Comparison of ENCODE assay signal across 24 cellular contexts in the genomic region with DNA sequence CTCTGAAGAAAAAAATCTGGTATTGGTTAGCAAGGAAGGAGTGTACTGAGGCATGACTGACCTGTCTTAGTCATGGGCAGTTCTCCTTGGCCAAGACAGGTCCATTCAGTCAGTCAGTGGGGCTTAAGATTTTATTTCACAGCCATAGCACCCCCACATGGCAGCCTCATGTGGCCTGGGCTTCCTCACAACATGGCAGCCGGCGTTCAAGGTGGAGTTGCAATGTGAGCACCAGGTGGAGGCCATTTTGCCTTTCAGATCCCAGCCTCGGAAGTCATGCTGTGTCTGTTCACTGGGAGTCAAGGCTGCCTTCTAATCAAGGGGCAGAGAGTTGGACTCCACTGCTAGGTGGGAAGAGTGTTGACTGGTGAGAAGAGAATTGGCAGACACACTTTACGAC. TPM values are rescaled to one million over a fixed set of nuclear protein-coding genes. Genes with fewer than 3 reads are reported as not detected.
DNase-seq lines count a peak whose midpoint lies in the region; ATAC-seq, FAIRE-seq and TF ChIP-seq lines count a peak whose summit lies in the region.
"Had no signal": no experiment of that assay in that cellular context is flagged by ENCODE, and none has a peak within 500 bp of the region (broad histone marks: within the 10 kb centered on the region; RNA-seq: fewer than 3 reads in every experiment).

No MANE protein-coding gene starts in this region.

- no peak for ATAC-seq in activated T-cell treated with anti-CD3 and anti-CD28 coated beads, Interleukin-2, amount 50 U/mL, for 4 hours
- ATAC-seq: pancreas had no signal

- no peak for TF ChIP-seq POLR2A in Peyer's patch (IDR thresholded peaks at IDR 0.05)
- TF ChIP-seq POLR2A in H1 (IDR thresholded peaks at IDR 0.05; ENCODE audit: control extremely low read depth in 1 of 2, low read depth in 2 of 2, low read length in 2 of 2): no peak

- TF ChIP-seq RAD21 in H1 (IDR thresholded peaks at IDR 0.05 in 1 of 2, conservative IDR thresholded peaks at IDR 0.05 in 1 of 2; ENCODE audit: low read depth in 2 of 2, low read length in 2 of 2): no peak

- TF ChIP-seq EP300 in H1 (IDR thresholded peaks at IDR 0.05; ENCODE audit: borderline replicate concordance in 1 of 2, low read depth in 2 of 2, low read length in 2 of 2): no peak

- H4K5ac ChIP-seq in H1 (ENCODE audit: insufficient read length, low read depth, low read length): no peak overlapping the region

- no peak overlapping the region for H4K8ac ChIP-seq in H1 (ENCODE audit: extremely low read depth, insufficient read depth, low read length)

- no peak overlapping the region for H3K4ac ChIP-seq in H1 (replicated peaks; ENCODE audit: insufficient read length, low read depth, low read length)

- intact Hi-C loops in posterior vena cava (cut with DNase I): no loop called here

- no peak overlapping the region for H2BK20ac ChIP-seq in H1 (ENCODE audit: low read length)

- H3K4me3 Mint-ChIP-seq in activated T-cell treated with anti-CD3 and anti-CD28 coated beads, Interleukin-2, amount 50 U/mL, for 4 hours: no peak overlapping the region
- H3K4me3 Mint-ChIP-seq: activated naive CD4-positive, alpha-beta T cell treated with anti-CD3 and anti-CD28 coated beads, Interleukin-2, amount 50 U/mL, for 24 hours; CD14-positive monocyte; IgD-negative memory B cell had no signal

- H3K23me2 ChIP-seq in H1 (ENCODE audit: low read depth, low read length): no peaks in the 10 kb centered on the region

- no peak overlapping the region for H3K4me2 ChIP-seq in H1 (ENCODE audit: insufficient read depth in 1 of 2, low read depth in 2 of 2, low read length in 2 of 2)

- H3K9me3 Mint-ChIP-seq in activated T-cell treated with anti-CD3 and anti-CD28 coated beads, Interleukin-2, amount 50 U/mL, for 4 hours: no peaks in the 10 kb centered on the region
- H3K9me3 Mint-ChIP-seq: activated naive CD4-positive, alpha-beta T cell treated with anti-CD3 and anti-CD28 coated beads, Interleukin-2, amount 50 U/mL, for 24 hours had no signal

- no peak overlapping the region for H2BK5ac ChIP-seq in H1 (ENCODE audit: low read depth, low read length)

- no peak overlapping the region for H2BK15ac ChIP-seq in H1 (ENCODE audit: low read length)

- POLR2A ChIA-PET in H1 (lab: Charles Lee; ENCODE audit: partially characterized antibody): no interaction called here

- WGBS in H1 (ENCODE audit: extremely low coverage in 1 of 2, insufficient coverage in 1 of 2, insufficient read length in 1 of 2, insufficient replicate concordance in 2 of 2, low coverage in 1 of 2, low lambda C conversion rate in 2 of 2, missing lambda C conversion rate in 1 of 2), 2 experiments: 91% methylated on average over 4 of the region's 4 CpGs; no CpG with 5 or more reads in 1 of the 2 experiments

- H3K4me3 ChIP-seq in Peyer's patch (no peak overlapping the region), H1 (ENCODE audit: extremely low read depth in 1 of 4, insufficient read depth in 2 of 4, low read depth in 3 of 4, low read length in 4 of 4) (no peak overlapping the region)
- H3K4me3 ChIP-seq: breast epithelium, esophagus muscularis mucosa, left lung, pancreas had no signal

- no peak overlapping the region for H2BK12ac ChIP-seq in H1 (ENCODE audit: low read depth, low read length)

- no peak overlapping the region for H4K91ac ChIP-seq in H1 (replicated peaks; ENCODE audit: insufficient read length, low read length)

- H2AK5ac ChIP-seq in H1 (ENCODE audit: low read depth, low read length): no peak overlapping the region

- H3K79me2 ChIP-seq in H1 (ENCODE audit: control insufficient read depth in 1 of 2, insufficient read depth in 2 of 2, low read length in 2 of 2): no peaks in the 10 kb centered on the region

- H3K79me1 ChIP-seq in H1 (ENCODE audit: low read depth, low read length): no peaks in the 10 kb centered on the region

- H3K27ac ChIP-seq in Peyer's patch: no peak overlapping the region
- H3K27ac ChIP-seq in H1 (ENCODE audit: low read depth, low read length): no peak overlapping the region
- H3K27ac ChIP-seq: breast epithelium, esophagus muscularis mucosa, left lung, pancreas, RWPE1 had no signal

- H3K27me3 ChIP-seq in Peyer's patch (no peaks in the 10 kb centered on the region), H1 (replicated peaks in 1 of 4; ENCODE audit: control insufficient read depth in 3 of 4, extremely low read depth in 1 of 4, insufficient read depth in 3 of 4, low read length in 3 of 4) (no peaks in the 10 kb centered on the region)
- H3K27me3 ChIP-seq: breast epithelium, esophagus muscularis mucosa, left lung, pancreas had no signal

- H2AFZ ChIP-seq in H1 (ENCODE audit: low read length): no peak overlapping the region

- CTCF ChIA-PET in H1 (lab: Charles Lee; ENCODE audit: partially characterized antibody): interaction anchor here (0.7 to 1.6 kb wide), 3 partner anchors 22 to 216 kb away, joined by 3 to 4 read pairs (median 3); no protein-coding TSS in a partner anchor

- no peaks in the 10 kb centered on the region for H3K4me1 ChIP-seq in Peyer's patch
- no peaks in the 10 kb centered on the region; a peak in 1 of 7 replicates for H3K4me1 ChIP-seq in H1 (replicated peaks in 1 of 4; ENCODE audit: control insufficient read depth in 3 of 4, insufficient read depth in 4 of 4, low read length in 3 of 4)
- H3K4me1 ChIP-seq: breast epithelium, esophagus muscularis mucosa, pancreas had no signal

- H3K18ac ChIP-seq in H1 (ENCODE audit: extremely low read depth, low read length): no peak overlapping the region

- no peak overlapping the region for H3K56ac ChIP-seq in H1 (replicated peaks; ENCODE audit: insufficient read length, low read depth, low read length)

- H3K23ac ChIP-seq in H1 (ENCODE audit: insufficient read length): no peak overlapping the region

- peak; percentile 18 to 21 for DNase-seq in activated T-cell treated with anti-CD3 and anti-CD28 coated beads, Interleukin-2, amount 50 U/mL, for 48 hours
- DNase-seq in activated T-cell treated with anti-CD3 and anti-CD28 coated beads, Interleukin-2, amount 50 U/mL, for 4 hours: no peak
- DNase-seq in Peyer's patch (peak in 2 of 3 donors; percentile 30 to 39), H1 (ENCODE audit: low read depth in 1 of 2, low spot score in 2 of 2) (no peak), posterior vena cava (ENCODE audit: low spot score) (peak; percentile 31), DMS153 (lab: John Stamatoyannopoulos, UW) (no peak), NCI-H345 (lab: John Stamatoyannopoulos, UW) (no peak), activated gamma-delta T cell (lab: John Stamatoyannopoulos, UW) (no peak)
- DNase-seq: HCEC 1CT; MV-4-11; NCI-H2029; NCI-H446; NK-92 treated with Interleukin-12 subunit alpha and Interleukin-12 subunit beta, amount 100 ng/mL, for 24 hours had no signal

- no peak overlapping the region for H3K9ac ChIP-seq in H1 (replicated peaks in 1 of 4; ENCODE audit: extremely low read depth in 1 of 4, low read depth in 3 of 4, low read length in 3 of 4)

- TF ChIP-seq CTCF in Peyer's patch (IDR thresholded peaks at IDR 0.05): no peak
- no peak for TF ChIP-seq CTCF in H1 (IDR thresholded peaks at IDR 0.05; ENCODE audit: control extremely low read depth in 1 of 3, insufficient read depth in 1 of 3, low read depth in 1 of 3, low read length in 3 of 3)

- H2BK120ac ChIP-seq in H1 (replicated peaks; ENCODE audit: low read depth, low read length): no peak overlapping the region

- no peaks in the 10 kb centered on the region for H4K20me1 ChIP-seq in H1 (replicated peaks in 1 of 2; ENCODE audit: control insufficient read depth in 1 of 2, insufficient read depth in 2 of 2, low read length in 2 of 2)

- H3K9me3 ChIP-seq in Peyer's patch (no peaks in the 10 kb centered on the region), H1 (ENCODE audit: insufficient read depth in 2 of 2, low read depth in 1 of 2, low read length in 1 of 2) (peaks cover 4% of the 10 kb centered on the region in 2 experiments; a peak in 1 of 4 replicates)
- H3K9me3 ChIP-seq: breast epithelium, esophagus muscularis mucosa, left lung, pancreas had no signal

- H3K36me3 ChIP-seq in Peyer's patch (no peaks in the 10 kb centered on the region), H1 (ENCODE audit: control insufficient read depth in 2 of 4, insufficient read depth in 4 of 4, low read length in 3 of 4) (no peaks in the 10 kb centered on the region)
- H3K36me3 ChIP-seq: breast epithelium, esophagus muscularis mucosa, pancreas had no signal

- H3K36me3 Mint-ChIP-seq in activated T-cell treated with anti-CD3 and anti-CD28 coated beads, Interleukin-2, amount 50 U/mL, for 4 hours (ENCODE audit: insufficient read depth): peaks cover 23% of the 10 kb centered on the region

- peaks cover 35% of the 10 kb centered on the region for H3K4me1 Mint-ChIP-seq in activated T-cell treated with anti-CD3 and anti-CD28 coated beads, Interleukin-2, amount 50 U/mL, for 4 hours (ENCODE audit: low read depth)

- H3K27me3 Mint-ChIP-seq in activated T-cell treated with anti-CD3 and anti-CD28 coated beads, Interleukin-2, amount 50 U/mL, for 4 hours (ENCODE audit: low read depth): no peaks in the 10 kb centered on the region
- H3K27me3 Mint-ChIP-seq: activated naive CD4-positive, alpha-beta T cell treated with anti-CD3 and anti-CD28 coated beads, Interleukin-2, amount 50 U/mL, for 24 hours; IgD-negative memory B cell had no signal

- no peak for FAIRE-seq in H1 (lab: Jason Lieb, UNC)
- FAIRE-seq: GM19239, pancreas, TTC549, urothelium cell line had no signal

- no peak overlapping the region for H3K14ac ChIP-seq in H1 (ENCODE audit: insufficient read length)

RNA-seq across cellular contexts. Expression of a gene that starts 10.3 kb away (rescaled TPM):
- total RNA-seq in activated T-cell treated with anti-CD3 and anti-CD28 coated beads, Interleukin-2, amount 50 U/mL, for 4 hours: 10 to 100 TPM; 25.5 to 33.8 (median 28.4) TPM
- 10 to 100 TPM; 34.7 to 74.4 (median 58.9) TPM for total RNA-seq in Peyer's patch
- total RNA-seq in H1 (2021; fragmentation: NEBNext Ultra II Directional; extraction: Animal tissue kit (Norgen Biotek cat#: 25700)): 21.2 and 27.7 TPM in 2 replicates
- 112 and 144 TPM in 2 replicates for polyA plus RNA-seq in H1 (2011; rRNA removed)
- polyA plus RNA-seq in H1 (2011; cell fraction: cytosol; rRNA removed): 66.2 TPM
- polyA plus RNA-seq in H1 (2011; cell fraction: nucleus; rRNA removed): 57.8 TPM
- 13.4 to 28.1 TPM (median 26.0 TPM) in 4 replicates for polyA plus RNA-seq in H1 (2012, experiment 1 of 2)
- 36.2 TPM for polyA plus RNA-seq in H1 (2012, experiment 2 of 2)
- polyA plus RNA-seq in H1 (2013, experiment 1 of 2): 30.6 TPM
- polyA plus RNA-seq in H1 (2013, experiment 2 of 2): 30.0 TPM
- polyA minus RNA-seq in H1 (2011; rRNA and poly(A)+ RNA removed): 11.7 and 13.5 TPM in 2 replicates
- 12.4 TPM for polyA minus RNA-seq in H1 (2011; cell fraction: cytosol; rRNA and poly(A)+ RNA removed)
- 10.4 TPM for polyA minus RNA-seq in H1 (2011; cell fraction: nucleus; rRNA and poly(A)+ RNA removed)
- total RNA-seq in posterior vena cava: 10 to 100 TPM; 40.8 to 43.0 TPM

RNA-seq across cellular contexts. Expression of a gene that starts 27.2 kb away (rescaled TPM):
- total RNA-seq in activated T-cell treated with anti-CD3 and anti-CD28 coated beads, Interleukin-2, amount 50 U/mL, for 4 hours: 1 to 10 TPM; 7.7 to 9.5 (median 9.4) TPM
- 10 to 100 TPM in 1 of 4 donors, 1 to 10 TPM in 3; 5.5 to 21.5 (median 7.9) TPM for total RNA-seq in Peyer's patch
- 5.5 and 6.2 TPM in 2 replicates for total RNA-seq in H1 (2021; fragmentation: NEBNext Ultra II Directional; extraction: Animal tissue kit (Norgen Biotek cat#: 25700))
- 35.4 and 36.0 TPM in 2 replicates for polyA plus RNA-seq in H1 (2011; rRNA removed)
- polyA plus RNA-seq in H1 (2011; cell fraction: cytosol; rRNA removed): 22.6 TPM
- polyA plus RNA-seq in H1 (2011; cell fraction: nucleus; rRNA removed): 16.8 TPM
- 6.3 to 11.3 TPM (median 8.3 TPM) in 4 replicates for polyA plus RNA-seq in H1 (2012, experiment 1 of 2)
- 10.7 TPM for polyA plus RNA-seq in H1 (2012, experiment 2 of 2)
- 8.2 TPM for polyA plus RNA-seq in H1 (2013, experiment 1 of 2)
- polyA plus RNA-seq in H1 (2013, experiment 2 of 2): 9.4 TPM
- polyA minus RNA-seq in H1 (2011; rRNA and poly(A)+ RNA removed): 5.2 and 7.2 TPM in 2 replicates
- polyA minus RNA-seq in H1 (2011; cell fraction: cytosol; rRNA and poly(A)+ RNA removed): 8.8 TPM
- 7.3 TPM for polyA minus RNA-seq in H1 (2011; cell fraction: nucleus; rRNA and poly(A)+ RNA removed)
- total RNA-seq in posterior vena cava: 1 to 10 TPM; 1.4 to 5.2 TPM

RNA-seq across cellular contexts. Expression of a gene that starts 48.4 kb away (rescaled TPM):
- total RNA-seq in activated T-cell treated with anti-CD3 and anti-CD28 coated beads, Interleukin-2, amount 50 U/mL, for 4 hours: 10 to 100 TPM; 48.6 to 69.8 (median 50.1) TPM
- total RNA-seq in Peyer's patch (10 to 100 TPM; 47.0 to 56.8 (median 54.5) TPM), posterior vena cava (10 to 100 TPM; 30.6 to 39.5 TPM)
- 28.2 TPM in 2 replicates for total RNA-seq in H1 (2021; fragmentation: NEBNext Ultra II Directional; extraction: Animal tissue kit (Norgen Biotek cat#: 25700))
- 65.6 and 88.0 TPM in 2 replicates for polyA plus RNA-seq in H1 (2011; rRNA removed)
- polyA plus RNA-seq in H1 (2011; cell fraction: cytosol; rRNA removed): 45.5 TPM
- polyA plus RNA-seq in H1 (2011; cell fraction: nucleus; rRNA removed): 45.0 TPM
- polyA plus RNA-seq in H1 (2012, experiment 1 of 2): 32.2 to 46.6 TPM (median 40.1 TPM) in 4 replicates
- polyA plus RNA-seq in H1 (2012, experiment 2 of 2): 36.1 TPM
- polyA plus RNA-seq in H1 (2013, experiment 1 of 2): 32.5 TPM
- 34.8 TPM for polyA plus RNA-seq in H1 (2013, experiment 2 of 2)
- polyA minus RNA-seq in H1 (2011; rRNA and poly(A)+ RNA removed): 13.6 and 14.1 TPM in 2 replicates
- 17.8 TPM for polyA minus RNA-seq in H1 (2011; cell fraction: cytosol; rRNA and poly(A)+ RNA removed)
- 19.2 TPM for polyA minus RNA-seq in H1 (2011; cell fraction: nucleus; rRNA and poly(A)+ RNA removed)

Comparison
In these comparisons a context has a peak if more than half of its experiments do, and no peak if none do; other contexts are left out.
1. DNase-seq: peak in activated T-cell treated with anti-CD3 and anti-CD28 coated beads, Interleukin-2, amount 50 U/mL, for 48 hours (2 of 2), Peyer's patch (2 of 3) and posterior vena cava (single experiment); none in activated T-cell treated with anti-CD3 and anti-CD28 coated beads, Interleukin-2, amount 50 U/mL, for 4 hours (single experiment), H1 (0 of 2), DMS153 (single experiment), NCI-H345 (single experiment) and activated gamma-delta T cell (single experiment).